In genomic region chr5:43041669-43042175, GRCh38 we compare ENCODE assay signal across 8 cellular contexts. TPM values are rescaled to one million over a fixed set of nuclear protein-coding genes. Genes with fewer than 3 reads are reported as not detected.
DNase-seq lines count a peak whose midpoint lies in the region; ATAC-seq lines count a peak whose summit lies in the region.

No MANE protein-coding gene starts in this region.

- intact Hi-C loops in activated CD4-positive, alpha-beta T cell treated with anti-CD3 and anti-CD28 coated beads, Interleukin-2, amount 10 ng/mL, durations not matched to agents 24 days and 14 days (cut with micrococcal nuclease) = loop anchor here (2.0 kb wide), 1 partner anchor 63 kb away; no protein-coding TSS in a partner anchor
- intact Hi-C loops in naive thymus-derived CD4-positive, alpha-beta T cell (cut with micrococcal nuclease) = loop anchor here (1.0 to 10.0 kb wide), 10 partner anchors 24 to 1763 kb away; partner anchors contain the start of genes HMGCS1 (in 1 of the 2), MRPS30 (in 1 of the 2), OXCT1 (in 1 of the 2) and PAIP1 (in 1 of the 2)

- ATAC-seq in GM18520 (IDR thresholded peaks at IDR 0.05; ENCODE audit: unreplicated experiment) (peak; percentile 4), HG03060 (IDR thresholded peaks at IDR 0.05; ENCODE audit: low read depth, unreplicated experiment) (peak; percentile 0)
- peak; percentile 34 for ATAC-seq in naive thymus-derived CD4-positive, alpha-beta T cell

- peaks cover 46% of the 10 kb centered on the region for H3K4me1 Mint-ChIP-seq in activated CD4-positive, alpha-beta T cell treated with anti-CD3 and anti-CD28 coated beads, Interleukin-2, amount 10 ng/mL, durations not matched to agents 24 days and 14 days
- peaks cover 14 to 67% (median 39%) of the 10 kb centered on the region in 7 donors for H3K4me1 Mint-ChIP-seq in naive thymus-derived CD4-positive, alpha-beta T cell

- H3K4me3 Mint-ChIP-seq in activated CD4-positive, alpha-beta T cell treated with anti-CD3 and anti-CD28 coated beads, Interleukin-2, amount 10 ng/mL, durations not matched to agents 24 days and 14 days = peak overlapping the region; percentile 94
- peak overlapping the region; percentile 82 to 99 (median 98) for H3K4me3 Mint-ChIP-seq in naive thymus-derived CD4-positive, alpha-beta T cell

- H3K27ac Mint-ChIP-seq in activated CD4-positive, alpha-beta T cell treated with anti-CD3 and anti-CD28 coated beads, Interleukin-2, amount 10 ng/mL, durations not matched to agents 24 days and 14 days = peak overlapping the region; percentile 96
- H3K27ac Mint-ChIP-seq in naive thymus-derived CD4-positive, alpha-beta T cell = peak overlapping the region; percentile 93 to 100 (median 99)

- no peaks in the 10 kb centered on the region for H3K27me3 ChIP-seq in naive thymus-derived CD4-positive, alpha-beta T cell (ENCODE audit: control insufficient read depth in 2 of 2, insufficient read depth in 2 of 2, low read length in 2 of 2)

- CTCF ChIA-PET in naive thymus-derived CD4-positive, alpha-beta T cell (lab: Charles Lee) = interaction anchor here (0.6 to 7.9 kb wide), 18 partner anchors 12 to 448 kb away, joined by 3 to 154 read pairs (median 6); partner anchors contain the start of genes HMGCS1, TMEM267 and ZNF131

- H3K27me3 Mint-ChIP-seq in activated CD4-positive, alpha-beta T cell treated with anti-CD3 and anti-CD28 coated beads, Interleukin-2, amount 10 ng/mL, durations not matched to agents 24 days and 14 days = no peaks in the 10 kb centered on the region
- H3K27me3 Mint-ChIP-seq in naive thymus-derived CD4-positive, alpha-beta T cell = no peaks in the 10 kb centered on the region

- H3K4me1 ChIP-seq in naive thymus-derived CD4-positive, alpha-beta T cell (ENCODE audit: control insufficient read depth in 2 of 2, insufficient read depth in 2 of 2, low read length in 2 of 2) = peaks cover 15 to 24% of the 10 kb centered on the region in 2 donors
- H3K4me1 ChIP-seq in urinary bladder (ENCODE audit: insufficient read depth) = no peaks in the 10 kb centered on the region

- no peaks in the 10 kb centered on the region for H3K9me3 ChIP-seq in naive thymus-derived CD4-positive, alpha-beta T cell (ENCODE audit: control insufficient read depth in 2 of 3, low read length in 3 of 3)

- POLR2A ChIA-PET in naive thymus-derived CD4-positive, alpha-beta T cell (lab: Charles Lee) = interaction anchor here (0.7 to 12.8 kb wide), 39 partner anchors 8 to 1171 kb away, joined by 3 to 1055 read pairs (median 6); partner anchors contain the start of genes HMGCS1, NNT, TMEM267 and ZNF131

- H3K36me3 Mint-ChIP-seq in activated CD4-positive, alpha-beta T cell treated with anti-CD3 and anti-CD28 coated beads, Interleukin-2, amount 10 ng/mL, durations not matched to agents 24 days and 14 days (ENCODE audit: low read depth) = peaks cover 5% of the 10 kb centered on the region
- peaks cover 0 to 17% (median 16%) of the 10 kb centered on the region in 5 donors for H3K36me3 Mint-ChIP-seq in naive thymus-derived CD4-positive, alpha-beta T cell

- in situ Hi-C loops in ACHN (cut with HindIII; ENCODE audit: low pct_ligation_motif_present, low pct_unique_long_range_greater_than_20kb, low sequenced_read_pairs) = no loop called here

- WGBS in urinary bladder = under 1% methylated on average over 33 of the region's 33 CpGs

- peaks cover 0 to 17% (median 0%) of the 10 kb centered on the region in 3 experiments for H3K36me3 ChIP-seq in naive thymus-derived CD4-positive, alpha-beta T cell (ENCODE audit: control insufficient read depth in 2 of 3, insufficient read depth in 3 of 3, low read length in 3 of 3)
- H3K36me3 ChIP-seq in urinary bladder (ENCODE audit: insufficient read depth) = no peaks in the 10 kb centered on the region

- DNase-seq in ACHN = peak; percentile 70
- DNase-seq in NCI-H2196 treated with DMSO at 0.1 percent for 48 hours (lab: John Stamatoyannopoulos, UW; ENCODE audit: unreplicated experiment) = peak; percentile 61
- no peak for DNase-seq in activated CD4-positive, alpha-beta T cell treated with anti-CD3 and anti-CD28 coated beads, Interleukin-2, amount 10 ng/mL, durations not matched to agents 24 days and 14 days
- peak; percentile 89 for DNase-seq in fibroblast of gingiva (ENCODE audit: low read depth)
- DNase-seq in naive thymus-derived CD4-positive, alpha-beta T cell = peak in 2 of 9 donors; percentile 70 to 79

- H3K4me3 ChIP-seq in naive thymus-derived CD4-positive, alpha-beta T cell (ENCODE audit: low read length) = peak overlapping the region; percentile 73
- peak overlapping the region; percentile 67 for H3K4me3 ChIP-seq in urinary bladder (ENCODE audit: low read depth, low read length)

- no peaks in the 10 kb centered on the region for H3K9me3 Mint-ChIP-seq in activated CD4-positive, alpha-beta T cell treated with anti-CD3 and anti-CD28 coated beads, Interleukin-2, amount 10 ng/mL, durations not matched to agents 24 days and 14 days
- H3K9me3 Mint-ChIP-seq in naive thymus-derived CD4-positive, alpha-beta T cell = peaks cover 0 to 15% (median 0%) of the 10 kb centered on the region in 11 donors

- peak overlapping the region; percentile 96 for H3K27ac ChIP-seq in naive thymus-derived CD4-positive, alpha-beta T cell (ENCODE audit: low read depth, low read length)
- peak overlapping the region; percentile 98 for H3K27ac ChIP-seq in urinary bladder (ENCODE audit: low read depth)

RNA-seq across cellular contexts. Expression of gene ANXA2R, which starts 1.6 kb away (rescaled TPM):
- 1.1 and 1.2 TPM in 2 replicates for total RNA-seq in activated CD4-positive, alpha-beta T cell treated with anti-CD3 and anti-CD28 coated beads, Interleukin-2, amount 10 ng/mL, durations not matched to agents 24 days and 14 days
- 10 to 100 TPM; 13.2 to 61.4 (median 42.0) TPM for total RNA-seq in naive thymus-derived CD4-positive, alpha-beta T cell
- polyA plus RNA-seq in naive thymus-derived CD4-positive, alpha-beta T cell = 10 to 100 TPM; 55.7 to 70.2 TPM
- 3.5 TPM for total RNA-seq in urinary bladder
- polyA plus RNA-seq in urinary bladder = 2.9 TPM
